In genomic region chr10:31399171-31399570, GRCh38 we compare ENCODE assay signal across 15 cellular contexts.
DNase-seq lines count a peak whose midpoint lies in the region; ATAC-seq and TF ChIP-seq lines count a peak whose summit lies in the region.
"Had no signal": no experiment of that assay in that cellular context is flagged by ENCODE, and none has a peak within 500 bp of the region (broad histone marks: within the 10 kb centered on the region; RNA-seq: fewer than 3 reads in every experiment).

No MANE protein-coding gene starts in this region.

- H3K9me3 ChIP-seq in right atrium auricular region (no peaks in the 10 kb centered on the region), gastrocnemius medialis (no peaks in the 10 kb centered on the region), BE2C (no peaks in the 10 kb centered on the region)

- TF ChIP-seq CTCF in right atrium auricular region (IDR thresholded peaks at IDR 0.05) (no peak), chondrocyte (IDR thresholded peaks at IDR 0.05) (no peak), gastrocnemius medialis (IDR thresholded peaks at IDR 0.05 in 4 of 5, conservative IDR thresholded peaks at IDR 0.05 in 1 of 5) (no peak), BE2C (IDR thresholded peaks at IDR 0.05; ENCODE audit: low read depth, low read length) (no peak)

- DNase-seq in right atrium auricular region (ENCODE audit: low spot score) (no peak), left ventricle myocardium superior (no peak), chondrocyte (ENCODE audit: low spot score) (no peak), gastrocnemius medialis (no peak), NCI-H510A treated with DMSO at 0.1 percent for 48 hours (lab: John Stamatoyannopoulos, UW) (no peak), BE2C (no peak), SKM-1 treated with dmso at 0.1 percent for 144 hours (lab: John Stamatoyannopoulos, UW; ENCODE audit: unreplicated experiment) (no peak)
- DNase-seq: ACHN, AML-193, Calu3, KBM-7, NCI-H1436, NCI-H2029, NCI-H774 had no signal

- H3K4me1 ChIP-seq in right atrium auricular region (peaks cover 0 to 65% of the 10 kb centered on the region in 2 donors), gastrocnemius medialis (peaks cover 86 to 90% of the 10 kb centered on the region in 2 donors), BE2C (peaks cover 2% of the 10 kb centered on the region; the same call in 1 of the 2 replicates)

- in situ Hi-C loops in gastrocnemius medialis (cut with MboI; ENCODE audit: low sequenced_read_pairs in 4 of 4): no loop called here

- peaks cover 51% of the 10 kb centered on the region for H3K4me1 Mint-ChIP-seq in chondrocyte (ENCODE audit: low read depth)

- no peak for ATAC-seq in left ventricle myocardium superior
- ATAC-seq in gastrocnemius medialis: peak; percentile 11 to 32

- no peak overlapping the region for H3K4me3 ChIP-seq in right atrium auricular region
- peak overlapping the region in 2 of 4 donors; percentile 18 to 27 for H3K4me3 ChIP-seq in gastrocnemius medialis
- no peak overlapping the region for H3K4me3 ChIP-seq in BE2C (ENCODE audit: low read depth, low read length)

- no peak for TF ChIP-seq POLR2A in gastrocnemius medialis (IDR thresholded peaks at IDR 0.05)

- no peaks in the 10 kb centered on the region for H3K9me3 Mint-ChIP-seq in chondrocyte (ENCODE audit: low read depth)

- H3K27me3 Mint-ChIP-seq in chondrocyte (ENCODE audit: low read depth): no peaks in the 10 kb centered on the region

- H3K27ac ChIP-seq in right atrium auricular region (peak overlapping the region; percentile 56 to 79), gastrocnemius medialis (peak overlapping the region; percentile 81 to 92 (median 90))
- H3K27ac ChIP-seq: RWPE1 had no signal

- intact Hi-C loops in left ventricle myocardium superior (cut with micrococcal nuclease) (no loop called here), gastrocnemius medialis (cut with DNase I; ENCODE audit: low total_unique reads) (loop anchor here (1.0 to 5.0 kb wide), 2 partner anchors 80 to 417 kb away; partner anchors contain the start of gene ZEB1)

- no peak overlapping the region for H3K4me3 Mint-ChIP-seq in chondrocyte (ENCODE audit: unreplicated experiment)

- no peaks in the 10 kb centered on the region for H3K27me3 ChIP-seq in right atrium auricular region
- H3K27me3 ChIP-seq in gastrocnemius medialis: no peaks in the 10 kb centered on the region
- H3K27me3 ChIP-seq in BE2C: no peaks in the 10 kb centered on the region

- H3K36me3 Mint-ChIP-seq in chondrocyte (ENCODE audit: low read depth): peaks cover 4% of the 10 kb centered on the region

- no peaks in the 10 kb centered on the region for H3K36me3 ChIP-seq in right atrium auricular region
- H3K36me3 ChIP-seq in gastrocnemius medialis: no peaks in the 10 kb centered on the region
- no peaks in the 10 kb centered on the region for H3K36me3 ChIP-seq in BE2C

- H3K27ac Mint-ChIP-seq in chondrocyte (ENCODE audit: unreplicated experiment): peak overlapping the region; percentile 35
